29 cellular contexts compared by ENCODE assay signal in the genomic region with DNA sequence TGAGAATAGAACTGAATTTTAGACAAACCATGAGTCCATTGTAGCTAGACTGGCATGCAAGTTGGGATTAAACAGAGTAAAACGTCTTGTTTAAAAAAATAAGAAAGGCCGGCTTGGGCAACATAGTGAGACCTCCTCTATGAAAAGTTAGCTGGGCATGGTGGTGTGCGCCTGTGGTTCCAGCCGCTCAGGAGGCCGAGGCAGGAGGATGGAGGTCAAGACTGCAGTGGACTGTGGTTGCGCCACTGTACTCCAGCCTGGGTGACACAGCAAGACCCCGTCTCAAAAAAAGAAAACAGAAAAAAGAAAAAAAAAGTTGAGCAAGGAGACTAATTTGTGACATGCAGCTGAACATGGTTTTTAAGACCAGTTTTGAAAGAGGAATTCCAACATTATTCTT. TPM values are rescaled to one million over a fixed set of nuclear protein-coding genes. Genes with fewer than 3 reads are reported as not detected.
"Had no signal": no experiment of that assay in that cellular context is flagged by ENCODE, and none has a peak within 500 bp of the region (broad histone marks: within the 10 kb centered on the region; RNA-seq: fewer than 3 reads in every experiment).

No MANE protein-coding gene starts in this region.

- H3K27ac ChIP-seq: colonic mucosa, coronary artery, dorsolateral prefrontal cortex, epithelial cell of prostate, esophagus muscularis mucosa, esophagus squamous epithelium, foreskin keratinocyte, gastrocnemius medialis, gastroesophageal sphincter, heart left ventricle had no signal

- H3K9me3 ChIP-seq: colonic mucosa, esophagus muscularis mucosa, esophagus squamous epithelium, gastrocnemius medialis, gastroesophageal sphincter, heart left ventricle had no signal

- H3K4me1 ChIP-seq: colonic mucosa, esophagus muscularis mucosa, esophagus squamous epithelium, foreskin keratinocyte, gastrocnemius medialis, gastroesophageal sphincter, heart left ventricle had no signal

- ATAC-seq: effector memory CD8-positive, alpha-beta T cell; esophagus mucosa; foreskin keratinocyte; gastrocnemius medialis; gastroesophageal sphincter had no signal

- H3K4me3 ChIP-seq: colonic mucosa, coronary artery, dorsolateral prefrontal cortex, esophagus muscularis mucosa, esophagus squamous epithelium, gastrocnemius medialis, gastroesophageal sphincter, heart left ventricle had no signal

- DNase-seq: colonic mucosa; cortex of kidney; dermis blood vessel endothelial cell; dorsolateral prefrontal cortex; effector CD4-positive, alpha-beta T cell; effector CD8-positive, alpha-beta T cell; effector memory CD4-positive, alpha-beta T cell; effector memory CD8-positive, alpha-beta T cell; endodermal cell; erythroblast; esophagus squamous epithelium; foreskin fibroblast; foreskin keratinocyte; foreskin melanocyte; gastrocnemius medialis; glutamatergic neuron; head of caudate nucleus; heart left ventricle had no signal

- H3K9me3 Mint-ChIP-seq: dendritic cell treated with granulocyte-macrophage colony-stimulating factor and Interleukin-4, amounts not matched to agents 40 ng/mL and 50 ng/mL, for 4 days; effector memory CD8-positive, alpha-beta T cell; endodermal cell had no signal

- H3K27me3 ChIP-seq: colonic mucosa, dorsolateral prefrontal cortex, esophagus muscularis mucosa, esophagus squamous epithelium, foreskin keratinocyte, gastrocnemius medialis, gastroesophageal sphincter, heart left ventricle had no signal

- H3K27me3 Mint-ChIP-seq: dendritic cell treated with granulocyte-macrophage colony-stimulating factor and Interleukin-4, amounts not matched to agents 40 ng/mL and 50 ng/mL, for 4 days; effector memory CD8-positive, alpha-beta T cell had no signal

- H3K4me1 Mint-ChIP-seq: endodermal cell had no signal

- H3K4me3 Mint-ChIP-seq: dendritic cell treated with granulocyte-macrophage colony-stimulating factor and Interleukin-4, amounts not matched to agents 40 ng/mL and 50 ng/mL, for 4 days; effector memory CD8-positive, alpha-beta T cell; endodermal cell had no signal

- H3K27ac Mint-ChIP-seq: dendritic cell treated with granulocyte-macrophage colony-stimulating factor and Interleukin-4, amounts not matched to agents 40 ng/mL and 50 ng/mL, for 4 days; effector memory CD8-positive, alpha-beta T cell; endodermal cell had no signal

RNA-seq across cellular contexts. Expression of a gene that starts 36.6 kb away (rescaled TPM):
- total RNA-seq: dermis blood vessel endothelial cell, dermis microvascular lymphatic vessel endothelial cell, endothelial cell of umbilical vein, epithelial cell of proximal tubule, fibroblast of villous mesenchyme, foreskin keratinocyte, gastrocnemius medialis, glomerular endothelial cell had no signal
